In genomic region chrX:31423575-31424284, GRCh38 we compare ENCODE assay signal across 8 cellular contexts.
DNase-seq lines count a peak whose midpoint lies in the region; ATAC-seq, FAIRE-seq and TF ChIP-seq lines count a peak whose summit lies in the region.

No MANE protein-coding gene starts in this region.

- H3K9me3 ChIP-seq in AG04450 (ENCODE audit: control insufficient read depth, insufficient read depth, low read length) (no peaks in the 10 kb centered on the region), mammary epithelial cell (replicated peaks; ENCODE audit: insufficient read depth, low read length) (no peaks in the 10 kb centered on the region), mesenchymal stem cell (ENCODE audit: control insufficient read depth, low read length) (no peaks in the 10 kb centered on the region)

- H2BK15ac ChIP-seq in mesenchymal stem cell (ENCODE audit: low read depth, poor library complexity, severe bottlenecking) = no peak overlapping the region

- H4K91ac ChIP-seq in mesenchymal stem cell (ENCODE audit: low read length) = no peak overlapping the region

- POLR2A ChIA-PET in AG04450 (lab: Yijun Ruan, JAX) = no interaction called here

- no TSS peak for BruUV-seq in mammary epithelial cell (replicated peaks; lab: Mats Ljungman, UMichigan)

- dilution Hi-C loops in mammary epithelial cell (cut with HindIII; ENCODE audit: low sequenced_read_pairs) = no loop called here

- H3K79me1 ChIP-seq in mesenchymal stem cell (replicated peaks; ENCODE audit: low read length, poor library complexity, severe bottlenecking) = no peaks in the 10 kb centered on the region

- H3K14ac ChIP-seq in mesenchymal stem cell (ENCODE audit: low read length in 2 of 2) = no peak overlapping the region

- no peaks in the 10 kb centered on the region for H3K79me2 ChIP-seq in mammary epithelial cell (ENCODE audit: insufficient read depth, low read length)

- H3K4me3 ChIP-seq in AG04450 (ENCODE audit: low read depth, low read length) = 0 out of 2 replicates have a peak overlapping the region, but pooled peaks have one; percentile 13
- H3K4me3 ChIP-seq in mammary epithelial cell (replicated peaks in 1 of 3; ENCODE audit: insufficient read depth in 1 of 3, low read depth in 2 of 3, low read length in 3 of 3) = no peak overlapping the region
- peak overlapping the region in 1 of 2 experiments; percentile 36 for H3K4me3 ChIP-seq in mesenchymal stem cell (ENCODE audit: insufficient read depth in 1 of 2, low read depth in 1 of 2, low read length in 2 of 2)

- no peak overlapping the region for H2BK5ac ChIP-seq in mesenchymal stem cell (ENCODE audit: low read depth, low read length, poor library complexity, severe bottlenecking)

- TF ChIP-seq CTCF in AG04450 (IDR thresholded peaks at IDR 0.05; ENCODE audit: low read depth, low read length) (peak; percentile 51), mammary epithelial cell (conservative IDR thresholded peaks at IDR 0.05 in 1 of 2, IDR thresholded peaks at IDR 0.05 in 1 of 2; ENCODE audit: extremely low read depth in 1 of 2, insufficient read depth in 1 of 2, low read depth in 1 of 2, low read length in 2 of 2) (peak; percentile 51 to 54)

- H3K27me3 ChIP-seq in AG04450 (ENCODE audit: control insufficient read depth, insufficient read depth, low read length) (no peaks in the 10 kb centered on the region), mammary epithelial cell (ENCODE audit: insufficient read depth, low read length) (no peaks in the 10 kb centered on the region), mesenchymal stem cell (ENCODE audit: control insufficient read depth in 1 of 2, insufficient read depth in 1 of 2, low read length in 2 of 2) (peaks cover 0 to 2% of the 10 kb centered on the region in 2 experiments)

- no peaks in the 10 kb centered on the region for H3K36me3 ChIP-seq in mammary epithelial cell (ENCODE audit: insufficient read depth, low read length)
- H3K36me3 ChIP-seq in mesenchymal stem cell (ENCODE audit: control insufficient read depth in 1 of 2, insufficient read depth in 2 of 2, low read depth in 1 of 2, low read length in 2 of 2) = no peaks in the 10 kb centered on the region

- no peak overlapping the region for H3K4ac ChIP-seq in mesenchymal stem cell (ENCODE audit: low read depth in 1 of 2, low read length in 2 of 2)

- CTCF ChIA-PET in AG04450 (lab: Charles Lee) = interaction anchor here (0.7 to 2.6 kb wide), 9 partner anchors 10 to 385 kb away, joined by 3 to 16 read pairs (median 3); no protein-coding TSS in a partner anchor
- CTCF ChIA-PET in mammary epithelial cell (lab: Charles Lee; ENCODE audit: low non-redundant PET) = no interaction called here

- H3K27ac ChIP-seq in AG04450 (ENCODE audit: low read depth, low read length) (peak overlapping the region; percentile 47), mammary epithelial cell (ENCODE audit: insufficient read depth, low read depth, low read length) (no peak overlapping the region), mesenchymal stem cell (ENCODE audit: low read length, poor library complexity, severe bottlenecking) (no peak overlapping the region)

- in situ Hi-C loops in mammary epithelial cell (cut with MboI; ENCODE audit: low sequenced_read_pairs in 2 of 2) = no loop called here

- H2AFZ ChIP-seq in mammary epithelial cell (ENCODE audit: low read depth, low read length) = no peak overlapping the region
- H2AFZ ChIP-seq in mesenchymal stem cell (ENCODE audit: low read depth, low read length) = no peak overlapping the region

- no peaks in the 10 kb centered on the region for H3K4me1 ChIP-seq in mammary epithelial cell (ENCODE audit: insufficient read depth, low read length)
- no peaks in the 10 kb centered on the region for H3K4me1 ChIP-seq in mesenchymal stem cell (ENCODE audit: control insufficient read depth, insufficient read depth, low read depth, low read length)

- 47% methylated on average over 8 of the region's 8 CpGs for WGBS in mammary epithelial cell (ENCODE audit: low coverage, missing lambda C conversion rate)
- WGBS in mesenchymal stem cell = 0% methylated on average over 1 of the region's 8 CpGs

- ATAC-seq in HG02623 (IDR thresholded peaks at IDR 0.05; ENCODE audit: unreplicated experiment) = no peak

- no peak overlapping the region for H3K4me2 ChIP-seq in mammary epithelial cell (ENCODE audit: insufficient read depth, low read depth, low read length)
- H3K4me2 ChIP-seq in mesenchymal stem cell (ENCODE audit: low read length, poor library complexity, severe bottlenecking) = no peak overlapping the region

- H2AK5ac ChIP-seq in mesenchymal stem cell (ENCODE audit: low read length, severe bottlenecking) = no peak overlapping the region

- no peak for TF ChIP-seq POLR2A in GM12891 (IDR thresholded peaks at IDR 0.05; ENCODE audit: low read depth, low read length)

- H3K9ac ChIP-seq in mammary epithelial cell (ENCODE audit: insufficient read depth, low read length) (no peak overlapping the region), mesenchymal stem cell (ENCODE audit: low read length) (peak overlapping the region; percentile 71)

- no peak overlapping the region for H3K23ac ChIP-seq in mesenchymal stem cell (ENCODE audit: low read length in 2 of 2)

- intact Hi-C loops in mammary epithelial cell (cut with micrococcal nuclease) = loop anchor here (2.0 to 5.0 kb wide), 2 partner anchors 145 to 386 kb away; no protein-coding TSS in a partner anchor

- peak; percentile 52 for FAIRE-seq in GM12891 (lab: Jason Lieb, UNC)

- H4K8ac ChIP-seq in mesenchymal stem cell (ENCODE audit: low read length) = no peak overlapping the region

- H4K20me1 ChIP-seq in mammary epithelial cell (ENCODE audit: insufficient read depth, low read length) = no peaks in the 10 kb centered on the region

- DNase-seq in AG04450 (ENCODE audit: low read depth, low spot score) (no peak), GM12891 (ENCODE audit: insufficient read length, low spot score) (peak; percentile 2), NCI-H510A treated with DMSO at 0.1 percent for 48 hours (lab: John Stamatoyannopoulos, UW) (peak; percentile 25), mammary epithelial cell (peak; percentile 20), mesenchymal stem cell (peak; percentile 78), DMS79 treated with DMSO at 0.1 percent for 48 hours (lab: John Stamatoyannopoulos, UW) (no peak), activated gamma-delta T cell (lab: John Stamatoyannopoulos, UW) (no peak)

- no peak overlapping the region for H3K18ac ChIP-seq in mesenchymal stem cell (ENCODE audit: low read depth in 1 of 2, low read length in 2 of 2)

- no peak overlapping the region for H2BK120ac ChIP-seq in mesenchymal stem cell (ENCODE audit: low read depth, low read length)

- H2BK12ac ChIP-seq in mesenchymal stem cell (ENCODE audit: low read length in 2 of 2) = no peak overlapping the region

TF ChIP-seq in GM12891, 5 proteins besides CTCF, POLR2A, EP300 and RAD21:
- TF ChIP-seq POLR2AphosphoS5 (IDR thresholded peaks at IDR 0.05; ENCODE audit: low read depth, low read length) = no peak
- TF ChIP-seq SPI1 (IDR thresholded peaks at IDR 0.05; ENCODE audit: low read depth, low read length) = no peak
- no peak for TF ChIP-seq PAX5 (IDR thresholded peaks at IDR 0.05; ENCODE audit: insufficient read depth, low read length, severe bottlenecking)
- TF ChIP-seq TAF1 (IDR thresholded peaks at IDR 0.05; ENCODE audit: low read depth, low read length) = no peak
- TF ChIP-seq POU2F2 (IDR thresholded peaks at IDR 0.05; ENCODE audit: low read depth, low read length) = no peak

Comparison
In these comparisons a context has a peak if more than half of its experiments do, and no peak if none do; other contexts are left out.
1. DNase-seq: peak in GM12891 (single experiment), NCI-H510A treated with DMSO at 0.1 percent for 48 hours (single experiment), mammary epithelial cell (single experiment) and mesenchymal stem cell (single experiment); none in AG04450 (single experiment), DMS79 treated with DMSO at 0.1 percent for 48 hours (single experiment) and activated gamma-delta T cell (single experiment).